Comparison of ENCODE assay signal across 8 cellular contexts in the genomic region with DNA sequence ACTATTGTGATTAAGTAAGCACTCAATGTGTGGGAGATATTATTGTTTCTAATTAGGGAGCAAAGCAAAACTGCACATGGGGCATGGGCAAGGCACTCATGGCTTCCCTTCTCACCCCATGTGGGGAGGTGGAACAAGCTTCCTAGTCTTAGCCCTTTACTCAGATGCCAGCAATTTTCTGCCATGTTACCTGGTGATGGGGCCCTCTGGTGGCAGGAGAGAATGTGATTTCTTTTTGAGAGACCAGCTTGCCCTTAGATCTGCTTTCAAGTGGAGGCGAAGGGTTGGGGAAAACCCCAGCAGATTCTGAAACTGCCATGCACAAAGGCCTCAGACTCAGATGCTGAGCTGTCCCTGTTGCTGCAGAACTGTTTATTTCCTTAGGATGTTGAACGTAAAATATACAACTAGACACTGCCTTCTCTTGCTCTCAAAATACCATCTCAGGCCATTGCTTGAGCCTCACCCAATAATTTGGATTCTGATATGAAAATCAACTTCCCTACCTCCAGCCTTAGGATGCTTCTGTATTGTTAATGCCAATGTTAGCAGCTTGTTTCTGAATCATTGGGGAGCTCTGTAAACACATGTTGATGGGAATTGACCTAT.
DNase-seq lines count a peak whose midpoint lies in the region; ATAC-seq, FAIRE-seq and TF ChIP-seq lines count a peak whose summit lies in the region.

No MANE protein-coding gene starts in this region.

- no peaks in the 10 kb centered on the region for H3K9me3 Mint-ChIP-seq in activated naive CD8-positive, alpha-beta T cell treated with anti-CD3 and anti-CD28 coated beads, Interleukin-2, amount 10 ng/mL, durations not matched to agents 7 days and 5 days

- H3K36me3 ChIP-seq in Karpas-422 (ENCODE audit: insufficient read depth, low read length) (no peaks in the 10 kb centered on the region), SU-DHL-6 (ENCODE audit: low read length) (no peaks in the 10 kb centered on the region), keratinocyte (ENCODE audit: control insufficient read depth in 2 of 2, extremely low read depth in 1 of 2, insufficient read depth in 2 of 2, low read length in 2 of 2) (no peaks in the 10 kb centered on the region)

- H3K4me3 Mint-ChIP-seq in activated naive CD8-positive, alpha-beta T cell treated with anti-CD3 and anti-CD28 coated beads, Interleukin-2, amount 10 ng/mL, durations not matched to agents 7 days and 5 days: no peak overlapping the region

- DNase-seq in Karpas-422 (peak; percentile 89), keratinocyte (ENCODE audit: low read depth, low spot score) (peak; percentile 1), C1 segment of cervical spinal cord (lab: John Stamatoyannopoulos, UW) (no peak)
- DNase-seq in activated naive CD8-positive, alpha-beta T cell treated with anti-CD3 and anti-CD28 coated beads, Interleukin-2, amount 10 ng/mL, durations not matched to agents 7 days and 5 days: peak; percentile 63
- DNase-seq in stimulated activated CD8-positive, alpha-beta memory T cell treated with anti-CD3 and anti-CD28 coated beads, Interleukin-12 subunit alpha, Interleukin-12 subunit beta, amount 100 ng/mL, for 1 hour (ENCODE audit: low read depth): peak; percentile 46

- H4K20me1 ChIP-seq in Karpas-422 (ENCODE audit: insufficient read depth, low read depth, low read length): no peaks in the 10 kb centered on the region
- H4K20me1 ChIP-seq in SU-DHL-6 (ENCODE audit: low read depth, low read length): no peaks in the 10 kb centered on the region
- no peaks in the 10 kb centered on the region for H4K20me1 ChIP-seq in keratinocyte (ENCODE audit: control insufficient read depth, extremely low read depth, insufficient read depth, low read length)

- POLR2A ChIA-PET in activated naive CD8-positive, alpha-beta T cell treated with anti-CD3 and anti-CD28 coated beads, Interleukin-2, amount 10 ng/mL, durations not matched to agents 7 days and 5 days (lab: Charles Lee): interaction anchor here (0.6 to 1.6 kb wide), 4 partner anchors 90 to 1303 kb away, joined by 3 to 8 read pairs (median 4); no protein-coding TSS in a partner anchor

- FAIRE-seq in keratinocyte (lab: Jason Lieb, UNC): peak; percentile 9

- H3K27ac ChIP-seq in Karpas-422 (ENCODE audit: low read length) (no peak overlapping the region), SU-DHL-6 (ENCODE audit: low read depth, low read length) (no peak overlapping the region), keratinocyte (ENCODE audit: control insufficient read depth, insufficient read depth, low read length) (no peak overlapping the region)

- H3K9ac ChIP-seq in Karpas-422 (ENCODE audit: low read length) (no peak overlapping the region), SU-DHL-6 (ENCODE audit: low read length) (no peak overlapping the region), keratinocyte (ENCODE audit: control insufficient read depth, extremely low read depth, insufficient read depth, low read length) (no peak overlapping the region)

- H2AFZ ChIP-seq in Karpas-422 (ENCODE audit: low read length): 0 out of 2 replicates have a peak overlapping the region, but pooled peaks have one; percentile 5
- H2AFZ ChIP-seq in SU-DHL-6 (ENCODE audit: low read depth, low read length, severe bottlenecking): peak overlapping the region; percentile 13
- no peak overlapping the region for H2AFZ ChIP-seq in keratinocyte (ENCODE audit: control insufficient read depth, low read length)

- no peaks in the 10 kb centered on the region for H3K27me3 Mint-ChIP-seq in activated naive CD8-positive, alpha-beta T cell treated with anti-CD3 and anti-CD28 coated beads, Interleukin-2, amount 10 ng/mL, durations not matched to agents 7 days and 5 days

- peaks cover 34% of the 10 kb centered on the region for H3K4me1 Mint-ChIP-seq in activated naive CD8-positive, alpha-beta T cell treated with anti-CD3 and anti-CD28 coated beads, Interleukin-2, amount 10 ng/mL, durations not matched to agents 7 days and 5 days

- no peaks in the 10 kb centered on the region for H3K36me3 Mint-ChIP-seq in activated naive CD8-positive, alpha-beta T cell treated with anti-CD3 and anti-CD28 coated beads, Interleukin-2, amount 10 ng/mL, durations not matched to agents 7 days and 5 days

- H3K27me3 ChIP-seq in Karpas-422 (ENCODE audit: low read length) (no peaks in the 10 kb centered on the region), SU-DHL-6 (ENCODE audit: low read length) (no peaks in the 10 kb centered on the region), keratinocyte (ENCODE audit: control insufficient read depth, extremely low read depth, insufficient read depth, low read length) (no peaks in the 10 kb centered on the region)

- H3K4me1 ChIP-seq in Karpas-422 (ENCODE audit: low read length): 0 out of 2 replicates have a peak, but pooled peaks cover 2% of the 10 kb centered on the region
- no peaks in the 10 kb centered on the region for H3K4me1 ChIP-seq in keratinocyte (ENCODE audit: control insufficient read depth, extremely low read depth, insufficient read depth, low read length)

- H3K27ac Mint-ChIP-seq in activated naive CD8-positive, alpha-beta T cell treated with anti-CD3 and anti-CD28 coated beads, Interleukin-2, amount 10 ng/mL, durations not matched to agents 7 days and 5 days: no peak overlapping the region

- dilution Hi-C loops in keratinocyte (cut with MboI; ENCODE audit: extremely low pct_ligation_motif_present, low sequenced_read_pairs): no loop called here

- TF ChIP-seq CTCF in GM12873 (IDR thresholded peaks at IDR 0.05; ENCODE audit: insufficient read depth, low read depth, low read length, missing control alignments) (peak; percentile 68), SU-DHL-6 (IDR thresholded peaks at IDR 0.05; ENCODE audit: insufficient read depth, low read length, poor library complexity, severe bottlenecking) (peak; percentile 83), keratinocyte (optimal IDR thresholded peaks at IDR 0.05 in 1 of 3, IDR thresholded peaks at IDR 0.05 in 1 of 3, conservative IDR thresholded peaks at IDR 0.05 in 1 of 3; ENCODE audit: extremely low read depth in 1 of 3, insufficient read depth in 2 of 3, low read length in 3 of 3) (peak; percentile 72 to 74 (median 72))

- no peaks in the 10 kb centered on the region for H3F3A ChIP-seq in SU-DHL-6 (ENCODE audit: insufficient read depth)

- H3K9me3 ChIP-seq in Karpas-422 (ENCODE audit: low read length) (no peaks in the 10 kb centered on the region), SU-DHL-6 (ENCODE audit: insufficient read depth, low read length) (no peaks in the 10 kb centered on the region), keratinocyte (ENCODE audit: control insufficient read depth, low read depth, low read length) (no peaks in the 10 kb centered on the region)

- no peaks in the 10 kb centered on the region for H3K9me1 ChIP-seq in keratinocyte (ENCODE audit: control insufficient read depth, extremely low read depth, insufficient read depth, low read length)

- no peak overlapping the region for H3K4me2 ChIP-seq in Karpas-422 (ENCODE audit: low read depth, low read length, poor library complexity, severe bottlenecking)
- peak overlapping the region; percentile 15 for H3K4me2 ChIP-seq in SU-DHL-6 (ENCODE audit: low read depth, low read length, poor library complexity, severe bottlenecking)
- H3K4me2 ChIP-seq in keratinocyte (ENCODE audit: control insufficient read depth, extremely low read depth, insufficient read depth, low read depth, low read length): no peak overlapping the region

- H3K9me2 ChIP-seq in Karpas-422 (replicated peaks; ENCODE audit: insufficient read depth, low read length) (no peaks in the 10 kb centered on the region), SU-DHL-6 (replicated peaks; ENCODE audit: insufficient read depth, low read length) (no peaks in the 10 kb centered on the region)

- peak; percentile 98 for ATAC-seq in GM21825 (IDR thresholded peaks at IDR 0.05; ENCODE audit: unreplicated experiment)
- ATAC-seq in activated naive CD8-positive, alpha-beta T cell treated with anti-CD3 and anti-CD28 coated beads, Interleukin-2, amount 10 ng/mL, durations not matched to agents 7 days and 5 days (ENCODE audit: low read depth): peak; percentile 97

- H3K79me2 ChIP-seq in Karpas-422 (ENCODE audit: low read length): no peaks in the 10 kb centered on the region
- no peaks in the 10 kb centered on the region for H3K79me2 ChIP-seq in SU-DHL-6 (ENCODE audit: insufficient read depth, low read length)
- H3K79me2 ChIP-seq in keratinocyte (ENCODE audit: control insufficient read depth, insufficient read depth, low read length): no peaks in the 10 kb centered on the region

- no peak overlapping the region for H3K4me3 ChIP-seq in Karpas-422 (ENCODE audit: low read length)
- no peak overlapping the region for H3K4me3 ChIP-seq in SU-DHL-6 (ENCODE audit: insufficient read depth, low read length, poor library complexity, severe bottlenecking)
- H3K4me3 ChIP-seq in keratinocyte (ENCODE audit: control insufficient read depth in 2 of 3, extremely low read depth in 1 of 3, insufficient read depth in 2 of 3, low read depth in 1 of 3, low read length in 3 of 3): no peak overlapping the region

Comparison
In these comparisons a context has a peak if more than half of its experiments do, and no peak if none do; other contexts are left out.
1. DNase-seq: peak in Karpas-422 (single experiment), activated naive CD8-positive, alpha-beta T cell treated with anti-CD3 and anti-CD28 coated beads, Interleukin-2, amount 10 ng/mL, durations not matched to agents 7 days and 5 days (single experiment), keratinocyte (single experiment) and stimulated activated CD8-positive, alpha-beta memory T cell treated with anti-CD3 and anti-CD28 coated beads, Interleukin-12 subunit alpha, Interleukin-12 subunit beta, amount 100 ng/mL, for 1 hour (single experiment); none in C1 segment of cervical spinal cord (0 of 14).
2. Peak in every context shown above with its lines, with median percentiles within 50 percentile points of each other: CTCF ChIP-seq.